1 cellular context compared by ENCODE assay signal in genomic region chr1:41240806-41241747, GRCh38.
TF ChIP-seq lines count a peak whose summit lies in the region.

No MANE protein-coding gene starts in this region.

TF ChIP-seq in HepG2, 621 proteins besides CTCF, POLR2A, EP300 and RAD21 (continued from another document and continues in another):
- peak; percentile 90 for TF ChIP-seq PATZ1 (CRISPR knock-in tag; IDR thresholded peaks at IDR 0.05)
- TF ChIP-seq ZNF264 (CRISPR knock-in tag; IDR thresholded peaks at IDR 0.05): no peak
- TF ChIP-seq ARID2 (CRISPR knock-in tag; IDR thresholded peaks at IDR 0.05; ENCODE audit: borderline replicate concordance): no peak
- TF ChIP-seq ARID4A (CRISPR knock-in tag; IDR thresholded peaks at IDR 0.05; ENCODE audit: borderline replicate concordance): peak; percentile 88
- TF ChIP-seq CREBL2 (CRISPR knock-in tag; IDR thresholded peaks at IDR 0.05; ENCODE audit: borderline replicate concordance): no peak
- no peak for TF ChIP-seq ZNF441 (CRISPR knock-in tag; IDR thresholded peaks at IDR 0.05; ENCODE audit: borderline replicate concordance)
- no peak for TF ChIP-seq SMARCC2 (IDR thresholded peaks at IDR 0.05)
- TF ChIP-seq IRX3 (CRISPR knock-in tag; IDR thresholded peaks at IDR 0.05; ENCODE audit: borderline replicate concordance, low read depth): no peak
- TF ChIP-seq ZNF780A (CRISPR knock-in tag; IDR thresholded peaks at IDR 0.05): no peak; the same call in 1 of the 2 replicates
- TF ChIP-seq ZNF605 (CRISPR knock-in tag; IDR thresholded peaks at IDR 0.05): 0 out of 2 replicates have a peak, but pooled peaks have one; percentile 41
- TF ChIP-seq FOXP4 (CRISPR knock-in tag; IDR thresholded peaks at IDR 0.05): no peak
- no peak for TF ChIP-seq ZNF512 (CRISPR knock-in tag; IDR thresholded peaks at IDR 0.05)
- TF ChIP-seq ATRX (CRISPR knock-in tag; IDR thresholded peaks at IDR 0.05; ENCODE audit: borderline replicate concordance): no peak
- TF ChIP-seq ZBTB1 (CRISPR knock-in tag; IDR thresholded peaks at IDR 0.05; ENCODE audit: borderline replicate concordance): no peak
- TF ChIP-seq ZNF468 (CRISPR knock-in tag; IDR thresholded peaks at IDR 0.05): no peak
- peak; percentile 96 for TF ChIP-seq UBTF (CRISPR knock-in tag; IDR thresholded peaks at IDR 0.05)
- no peak for TF ChIP-seq JARID2 (CRISPR knock-in tag; IDR thresholded peaks at IDR 0.05; ENCODE audit: insufficient replicate concordance)
- no peak for TF ChIP-seq ZSCAN22 (CRISPR knock-in tag; IDR thresholded peaks at IDR 0.05)
- TF ChIP-seq ZNF691 (CRISPR knock-in tag; IDR thresholded peaks at IDR 0.05; ENCODE audit: borderline replicate concordance, low read depth): no peak
- no peak for TF ChIP-seq NFYB (CRISPR knock-in tag; IDR thresholded peaks at IDR 0.05)
- TF ChIP-seq ZNF3 (CRISPR knock-in tag; IDR thresholded peaks at IDR 0.05): no peak
- TF ChIP-seq KLF9 (CRISPR knock-in tag; IDR thresholded peaks at IDR 0.05; ENCODE audit: low read depth): no peak
- TF ChIP-seq GMEB2 (CRISPR knock-in tag; IDR thresholded peaks at IDR 0.05; ENCODE audit: low read depth): no peak
- no peak for TF ChIP-seq PRDM4 (CRISPR knock-in tag; IDR thresholded peaks at IDR 0.05; ENCODE audit: borderline replicate concordance)
- no peak for TF ChIP-seq IRF1 (CRISPR knock-in tag; IDR thresholded peaks at IDR 0.05; ENCODE audit: low read depth)
- TF ChIP-seq GMEB1 (CRISPR knock-in tag; IDR thresholded peaks at IDR 0.05; ENCODE audit: borderline replicate concordance): no peak
